In genomic region chr19:34998777-34999497, GRCh38 we compare ENCODE assay signal across 9 cellular contexts. TPM values are rescaled to one million over a fixed set of nuclear protein-coding genes. Genes with fewer than 3 reads are reported as not detected.
DNase-seq lines count a peak whose midpoint lies in the region; ATAC-seq, FAIRE-seq and TF ChIP-seq lines count a peak whose summit lies in the region.
"Had no signal": no experiment of that assay in that cellular context is flagged by ENCODE, and none has a peak within 500 bp of the region (broad histone marks: within the 10 kb centered on the region; RNA-seq: fewer than 3 reads in every experiment).

No MANE protein-coding gene starts in this region.

- no peaks in the 10 kb centered on the region for H4K20me1 ChIP-seq in SU-DHL-6 (ENCODE audit: low read depth, low read length)

- no peak for TF ChIP-seq CTCF in SU-DHL-6 (IDR thresholded peaks at IDR 0.05; ENCODE audit: insufficient read depth, low read length, poor library complexity, severe bottlenecking)
- TF ChIP-seq CTCF in foreskin fibroblast (IDR thresholded peaks at IDR 0.05; ENCODE audit: low read depth, low read length) = no peak
- no peak for TF ChIP-seq CTCF in progenitor cell of endocrine pancreas (IDR thresholded peaks at IDR 0.05; ENCODE audit: unreplicated experiment)

- H3K4me2 ChIP-seq in SU-DHL-6 (ENCODE audit: low read depth, low read length, poor library complexity, severe bottlenecking) = peak overlapping the region; percentile 87

- peak overlapping the region; percentile 97 for H3K27ac Mint-ChIP-seq in progenitor cell of endocrine pancreas

- intact Hi-C loops in sciatic nerve (cut with DNase I) = no loop called here

- H3K36me3 ChIP-seq in SU-DHL-6 (ENCODE audit: low read length) = no peaks in the 10 kb centered on the region

- H3K36me3 Mint-ChIP-seq in progenitor cell of endocrine pancreas (ENCODE audit: insufficient read depth) = no peaks in the 10 kb centered on the region

- peak; percentile 89 for FAIRE-seq in G401.6 (lab: Jason Lieb, UNC)

- H3F3A ChIP-seq in SU-DHL-6 (ENCODE audit: insufficient read depth) = peaks cover 3% of the 10 kb centered on the region; the same call in 1 of the 2 replicates

- H3K27ac ChIP-seq in SU-DHL-6 (ENCODE audit: low read depth, low read length) = no peak overlapping the region

- H3K79me2 ChIP-seq in SU-DHL-6 (ENCODE audit: insufficient read depth, low read length) = peaks cover 31% of the 10 kb centered on the region

- ATAC-seq in HG03135 (IDR thresholded peaks at IDR 0.05; ENCODE audit: unreplicated experiment) (no peak), sciatic nerve (no peak)

- no peaks in the 10 kb centered on the region for H3K9me2 ChIP-seq in SU-DHL-6 (replicated peaks; ENCODE audit: insufficient read depth, low read length)

- H2AFZ ChIP-seq in SU-DHL-6 (ENCODE audit: low read depth, low read length, severe bottlenecking) = peak overlapping the region; percentile 93

- no peaks in the 10 kb centered on the region for H3K9me3 ChIP-seq in SU-DHL-6 (ENCODE audit: insufficient read depth, low read length)

- H3K4me1 Mint-ChIP-seq in progenitor cell of endocrine pancreas (ENCODE audit: low read depth) = peaks cover 30% of the 10 kb centered on the region

- H3K9ac ChIP-seq in SU-DHL-6 (ENCODE audit: low read length) = no peak overlapping the region

- peak overlapping the region; percentile 78 for H3K4me3 Mint-ChIP-seq in progenitor cell of endocrine pancreas (ENCODE audit: low read depth)

- no peaks in the 10 kb centered on the region for H3K27me3 ChIP-seq in SU-DHL-6 (ENCODE audit: low read length)

- no peak for DNase-seq in foreskin fibroblast
- no peak for DNase-seq in progenitor cell of endocrine pancreas (ENCODE audit: low spot score, unreplicated experiment)
- DNase-seq in stimulated activated CD4-positive, alpha-beta T cell treated with anti-CD3 and anti-CD28 coated beads, Interleukin-2, amount 100 ng/mL, for 48 hours = no peak
- no peak for DNase-seq in OCI-M1 (lab: John Stamatoyannopoulos, UW)
- DNase-seq in sciatic nerve (ENCODE audit: low spot score) = no peak

- no peaks in the 10 kb centered on the region for H3K27me3 Mint-ChIP-seq in progenitor cell of endocrine pancreas

- H3K4me3 ChIP-seq in SU-DHL-6 (ENCODE audit: insufficient read depth, low read length, poor library complexity, severe bottlenecking) (no peak overlapping the region), foreskin fibroblast (ENCODE audit: low read depth in 1 of 2, low read length in 2 of 2) (peak overlapping the region; percentile 66 to 75)

- no peaks in the 10 kb centered on the region for H3K9me3 Mint-ChIP-seq in progenitor cell of endocrine pancreas (ENCODE audit: low read depth)

RNA-seq across cellular contexts. Expression of gene GRAMD1A, which starts 1.2 kb away (rescaled TPM):
- total RNA-seq in progenitor cell of endocrine pancreas (111 and 118 TPM in 2 replicates), sciatic nerve (81.2 TPM)

RNA-seq across cellular contexts. Expression of gene SCN1B, which starts 31.3 kb away (rescaled TPM):
- total RNA-seq in progenitor cell of endocrine pancreas (1.7 and 1.8 TPM in 2 replicates), sciatic nerve (13.8 TPM)

RNA-seq across cellular contexts. Expression of gene ZNF792, which starts 34.9 kb away (rescaled TPM):
- total RNA-seq in progenitor cell of endocrine pancreas (14.4 TPM in 2 replicates), sciatic nerve (9.0 TPM)

RNA-seq across cellular contexts. Expression of gene HPN, which starts 42.6 kb away (rescaled TPM):
- total RNA-seq in progenitor cell of endocrine pancreas (70.5 and 71.5 TPM in 2 replicates), sciatic nerve (1.1 TPM)
- total RNA-seq: myocyte had no signal
